8 cellular contexts compared by ENCODE assay signal in the genomic region with DNA sequence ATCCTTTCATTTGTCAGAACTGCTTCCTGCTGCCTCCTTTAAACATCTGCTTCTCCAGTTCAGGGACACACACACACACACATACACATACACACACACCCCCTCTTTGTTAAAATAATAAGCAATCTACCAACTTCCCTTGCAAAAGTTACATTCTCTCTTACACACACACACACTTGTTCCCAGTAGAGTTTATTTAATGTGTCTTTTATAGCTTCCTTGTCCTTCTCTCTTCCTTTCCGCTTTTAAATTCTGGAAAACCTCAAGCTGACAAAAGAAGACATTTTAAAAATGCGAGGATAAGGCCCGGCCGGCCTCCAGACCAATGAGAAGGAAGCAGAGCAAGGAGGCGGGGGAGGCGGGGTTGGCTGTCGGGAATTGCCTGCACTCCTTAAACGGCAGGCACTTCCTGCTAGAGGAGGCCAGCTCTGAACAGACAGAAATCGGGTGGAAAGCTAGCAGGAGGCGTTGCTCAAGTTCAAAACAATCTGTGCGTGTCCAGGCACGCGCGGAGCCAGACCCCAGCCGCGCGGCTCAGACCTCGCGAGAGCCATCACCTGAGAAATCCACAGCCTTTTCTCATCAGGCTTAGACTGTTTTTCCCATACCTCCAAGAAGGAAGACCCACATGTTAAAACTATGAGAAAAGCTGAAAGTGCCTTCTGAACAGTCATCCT.
DNase-seq lines count a peak whose midpoint lies in the region; ATAC-seq and TF ChIP-seq lines count a peak whose summit lies in the region.

No MANE protein-coding gene starts in this region.

- intact Hi-C loops in left ventricle myocardium inferior (cut with micrococcal nuclease) (no loop called here), posterior vena cava (cut with DNase I) (no loop called here)

- H3K4me3 Mint-ChIP-seq in T-helper 1 cell treated with Interleukin-12 subunit alpha and Interleukin-12 subunit beta and Interleukin-4 antibody, amounts not matched to agents 30 μg/mL and 1 μg/mL, for 36 hours = peak overlapping the region; percentile 77

- H3K4me1 ChIP-seq in left ventricle myocardium inferior = peaks cover 42% of the 10 kb centered on the region

- H3K27ac ChIP-seq in left ventricle myocardium inferior (replicated peaks) = peak overlapping the region; percentile 88

- peak overlapping the region; percentile 83 for H3K27ac Mint-ChIP-seq in T-helper 1 cell treated with Interleukin-12 subunit alpha and Interleukin-12 subunit beta and Interleukin-4 antibody, amounts not matched to agents 30 μg/mL and 1 μg/mL, for 36 hours

- peak overlapping the region; percentile 64 for H3K4me3 ChIP-seq in left ventricle myocardium inferior

- H3K4me1 Mint-ChIP-seq in T-helper 1 cell treated with Interleukin-12 subunit alpha and Interleukin-12 subunit beta and Interleukin-4 antibody, amounts not matched to agents 30 μg/mL and 1 μg/mL, for 36 hours (ENCODE audit: low read depth) = peaks cover 43% of the 10 kb centered on the region

- no peaks in the 10 kb centered on the region for H3K27me3 ChIP-seq in left ventricle myocardium inferior (ENCODE audit: low read depth)

- ATAC-seq in HG02610 (IDR thresholded peaks at IDR 0.05; ENCODE audit: unreplicated experiment) = peak; percentile 92

- no peaks in the 10 kb centered on the region for H3K27me3 Mint-ChIP-seq in T-helper 1 cell treated with Interleukin-12 subunit alpha and Interleukin-12 subunit beta and Interleukin-4 antibody, amounts not matched to agents 30 μg/mL and 1 μg/mL, for 36 hours (ENCODE audit: low read depth)

- no peaks in the 10 kb centered on the region for H3K36me3 ChIP-seq in left ventricle myocardium inferior

- DNase-seq in NCI-H1417 (lab: John Stamatoyannopoulos, UW) (peak; percentile 90 to 97 (median 95)), amygdala (lab: John Stamatoyannopoulos, UW) (peak in 54 of 56 donors; percentile 22 to 87 (median 72)), left ventricle myocardium inferior (peak; percentile 94), posterior vena cava (ENCODE audit: low spot score) (peak; percentile 97), ureter (ENCODE audit: low spot score) (peak; percentile 97)

- TF ChIP-seq POLR2A in GM10847 (IDR thresholded peaks at IDR 0.05; ENCODE audit: extremely low read depth, insufficient read length) = peak; percentile 29

- TF ChIP-seq CTCF in left ventricle myocardium inferior (IDR thresholded peaks at IDR 0.05; ENCODE audit: borderline replicate concordance) = no peak

- no peaks in the 10 kb centered on the region for H3K9me3 Mint-ChIP-seq in T-helper 1 cell treated with Interleukin-12 subunit alpha and Interleukin-12 subunit beta and Interleukin-4 antibody, amounts not matched to agents 30 μg/mL and 1 μg/mL, for 36 hours

- no peaks in the 10 kb centered on the region for H3K9me3 ChIP-seq in left ventricle myocardium inferior (replicated peaks)

- H3K36me3 Mint-ChIP-seq in T-helper 1 cell treated with Interleukin-12 subunit alpha and Interleukin-12 subunit beta and Interleukin-4 antibody, amounts not matched to agents 30 μg/mL and 1 μg/mL, for 36 hours (ENCODE audit: low read depth) = peaks cover 4% of the 10 kb centered on the region

Comparison
In these comparisons a context has a peak if more than half of its experiments do, and no peak if none do; other contexts are left out.
1. Peak in every context shown above with its lines: DNase-seq, ATAC-seq, H3K4me3 ChIP-seq and H3K27ac ChIP-seq.